ENCODE assay signal across 22 cellular contexts in the genomic region with DNA sequence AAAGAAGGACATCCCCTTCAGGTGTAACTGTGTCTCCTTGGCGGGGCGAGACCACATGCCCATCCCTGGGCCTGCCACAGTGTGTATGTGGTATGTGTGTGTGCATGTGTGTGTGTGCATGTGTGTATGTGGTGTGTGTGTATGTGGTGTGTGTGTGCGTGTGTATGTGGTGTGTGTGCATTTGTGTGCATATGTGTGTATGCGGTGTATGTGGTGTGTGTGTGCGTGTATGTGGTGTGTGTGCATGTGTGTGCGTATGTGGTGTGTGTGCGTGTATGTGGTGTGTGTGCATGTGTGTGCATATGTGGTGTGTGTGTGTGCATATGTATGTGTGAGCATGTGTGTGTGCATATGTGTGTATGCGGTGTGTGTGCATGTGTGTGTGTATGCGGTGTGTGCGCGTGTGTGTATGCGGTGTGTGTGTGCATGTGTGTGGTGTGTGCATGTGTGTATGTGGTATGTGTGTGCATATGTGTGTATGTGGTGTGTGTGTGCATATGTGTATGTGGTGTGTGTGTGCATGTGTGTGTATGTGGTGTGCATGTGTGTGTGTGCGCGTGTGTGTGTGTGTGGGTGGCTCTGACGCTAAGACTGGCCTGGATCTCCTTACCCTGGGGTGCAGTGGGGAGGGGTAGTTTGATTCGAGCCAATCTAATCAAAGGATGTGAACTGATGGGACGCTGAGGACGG.
"Had no signal": no experiment of that assay in that cellular context is flagged by ENCODE, and none has a peak within 500 bp of the region (broad histone marks: within the 10 kb centered on the region; RNA-seq: fewer than 3 reads in every experiment).

No MANE protein-coding gene starts in this region.

- H3K9me3 Mint-ChIP-seq: endodermal cell; naive B cell; nephron; stimulated activated naive B cell treated with anti-CD40 and anti-IgM and Interleukin-4, amounts not matched to agents 10 μg/mL and 1 μg/mL and 100 μg/mL, for 72 hours; stimulated activated naive CD8-positive, alpha-beta T cell treated with anti-CD3 and anti-CD28 coated beads, Interleukin-15, amount 100 ng/mL, for 72 hours had no signal

- H3K36me3 ChIP-seq: heart left ventricle, ovary, tibial nerve had no signal

- H3K4me3 ChIP-seq: coronary artery, heart left ventricle, lung, ovary, testis, tibial nerve had no signal

- ATAC-seq: foreskin keratinocyte; heart left ventricle; left colon; left ventricle myocardium superior; right cardiac atrium; stimulated activated naive B cell treated with anti-CD40 and anti-IgM and Interleukin-4, amounts not matched to agents 10 μg/mL and 1 μg/mL and 100 μg/mL, for 72 hours; stimulated activated naive CD8-positive, alpha-beta T cell treated with anti-CD3 and anti-CD28 coated beads, Interleukin-15, amount 100 ng/mL, for 72 hours had no signal

- H3K4me1 ChIP-seq: foreskin keratinocyte, heart left ventricle, testis, tibial nerve had no signal

- H3K27me3 ChIP-seq: heart left ventricle, ovary, testis, tibial nerve had no signal

- H3K4me3 Mint-ChIP-seq: endodermal cell; naive B cell; nephron; stimulated activated naive B cell treated with anti-CD40 and anti-IgM and Interleukin-4, amounts not matched to agents 10 μg/mL and 1 μg/mL and 100 μg/mL, for 72 hours; stimulated activated naive CD8-positive, alpha-beta T cell treated with anti-CD3 and anti-CD28 coated beads, Interleukin-15, amount 100 ng/mL, for 72 hours had no signal

- H3K9me3 ChIP-seq: heart left ventricle, ovary, testis, tibial nerve had no signal

- DNase-seq: effector CD4-positive, alpha-beta T cell; endodermal cell; erythroblast; foreskin keratinocyte; heart left ventricle; hippocampal formation; left colon; left ventricle myocardium superior; mesenchymal stem cell; naive B cell; nucleus accumbens; ovary; stimulated activated CD4-positive, alpha-beta T cell treated with anti-CD3 and anti-CD28 coated beads, Interleukin-1b, Interleukin-23, amount 100 ng/mL, for 48 hours; stimulated activated CD4-positive, alpha-beta T cell treated with anti-CD3 and anti-CD28 coated beads, Interleukin-4, amount 100 ng/mL, for 4 hours; stimulated activated naive B cell treated with anti-CD40 and anti-IgM and Interleukin-4, amounts not matched to agents 10 μg/mL and 1 μg/mL and 100 μg/mL, for 72 hours; stimulated activated naive CD8-positive, alpha-beta T cell treated with anti-CD3 and anti-CD28 coated beads, Interleukin-15, amount 100 ng/mL, for 72 hours; testis had no signal

- H3K4me1 Mint-ChIP-seq: stimulated activated naive B cell treated with anti-CD40 and anti-IgM and Interleukin-4, amounts not matched to agents 10 μg/mL and 1 μg/mL and 100 μg/mL, for 72 hours; stimulated activated naive CD8-positive, alpha-beta T cell treated with anti-CD3 and anti-CD28 coated beads, Interleukin-15, amount 100 ng/mL, for 72 hours had no signal

- H3K27ac ChIP-seq: coronary artery, foreskin keratinocyte, heart left ventricle, ovary, testis, tibial nerve had no signal

- H3K27ac Mint-ChIP-seq: endodermal cell; nephron; stimulated activated naive B cell treated with anti-CD40 and anti-IgM and Interleukin-4, amounts not matched to agents 10 μg/mL and 1 μg/mL and 100 μg/mL, for 72 hours had no signal
